In the genomic region with DNA sequence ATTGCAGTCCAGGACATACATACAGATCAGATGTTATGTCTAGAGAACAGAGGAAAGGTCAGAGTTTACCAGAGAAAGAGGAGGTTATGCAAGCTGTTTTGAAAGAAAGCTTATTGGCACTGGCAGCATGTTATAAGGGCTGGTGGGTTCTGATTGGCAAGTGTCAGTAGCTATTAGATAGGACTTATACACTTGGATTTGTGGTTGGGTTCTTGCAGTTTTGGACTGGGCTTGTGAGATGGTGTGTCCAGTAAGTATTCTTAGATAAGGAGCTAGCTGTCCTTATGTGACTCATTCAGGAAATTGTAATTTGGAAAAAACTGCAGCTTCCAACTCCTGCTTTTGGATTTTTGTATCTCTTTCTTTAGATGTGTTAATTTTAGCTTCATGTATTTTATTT, we compare ENCODE assay signal across 21 cellular contexts.
A peak's percentile ranks its signal among the peaks of the same experiment; 100 is the strongest.
DNase-seq lines count a peak whose midpoint lies in the region; ATAC-seq, FAIRE-seq and TF ChIP-seq lines count a peak whose summit lies in the region.
"Had no signal": no experiment of that assay in that cellular context is flagged by ENCODE, and none has a peak within 500 bp of the region (broad histone marks: within the 10 kb centered on the region; RNA-seq: fewer than 3 reads in every experiment).

No MANE protein-coding gene starts in this region.

- TF ChIP-seq CTCF in bronchial epithelial cell (IDR thresholded peaks at IDR 0.05; ENCODE audit: insufficient read depth, low read length, severe bottlenecking) (no peak), pancreas (IDR thresholded peaks at IDR 0.05) (no peak)

- DNase-seq in EH (ENCODE audit: low read depth) (peak; percentile 32), NCI-H226 (peak; percentile 72), bronchial epithelial cell (ENCODE audit: low read depth) (peak; percentile 22), left lobe of liver (ENCODE audit: low spot score) (no peak), NCI-H2081 (lab: John Stamatoyannopoulos, UW) (no peak), pancreas (no peak)
- no peak for DNase-seq in activated CD4-positive, alpha-beta T cell treated with anti-CD3 and anti-CD28 coated beads for 4 hours
- DNase-seq: CD8-positive, alpha-beta memory T cell; DND-41; GF-D8; GM23248; HCEC 1CT; KG1; NCI-H187; NCI-H69; SJCRH30 had no signal

- no peaks in the 10 kb centered on the region for H3K27me3 ChIP-seq in bronchial epithelial cell (ENCODE audit: control insufficient read depth, insufficient read depth, low read length)
- H3K27me3 ChIP-seq in pancreas: no peaks in the 10 kb centered on the region
- H3K27me3 ChIP-seq: BLaER1 treated with 17β-estradiol and CSF1 and Interleukin-3, amounts not matched to agents 10 nM and 100 nM had no signal

- H3K27ac ChIP-seq in pancreas: no peak overlapping the region
- H3K27ac ChIP-seq: A549, GM23248, SJCRH30 had no signal

- intact Hi-C loops in pancreas (cut with DNase I): no loop called here

- H3K36me3 ChIP-seq in bronchial epithelial cell (ENCODE audit: control insufficient read depth, insufficient read depth, low read length) (no peaks in the 10 kb centered on the region), pancreas (no peaks in the 10 kb centered on the region)
- H3K36me3 ChIP-seq: BLaER1 treated with 17β-estradiol and CSF1 and Interleukin-3, amounts not matched to agents 10 nM and 100 nM; SJCRH30 had no signal

- FAIRE-seq in bronchial epithelial cell (lab: Jason Lieb, UNC) (no peak), pancreas (lab: Jason Lieb, UNC) (no peak)
- FAIRE-seq: A549, GM12891, GM18507 had no signal

- H3K9me3 ChIP-seq in pancreas: no peaks in the 10 kb centered on the region

- ATAC-seq in left lobe of liver (peak; percentile 26), pancreas (no peak), HG02623 (IDR thresholded peaks at IDR 0.05; ENCODE audit: unreplicated experiment) (no peak)
- ATAC-seq: A549 had no signal

- H3K4me1 ChIP-seq in pancreas: peaks cover 3 to 12% (median 9%) of the 10 kb centered on the region in 3 donors
- H3K4me1 ChIP-seq: SJCRH30 had no signal

- no peak overlapping the region for H3K4me3 ChIP-seq in bronchial epithelial cell (ENCODE audit: low read depth, low read length)
- H3K4me3 ChIP-seq in pancreas: no peak overlapping the region
- H3K4me3 ChIP-seq: A549; BLaER1 treated with 17β-estradiol and CSF1 and Interleukin-3, amounts not matched to agents 10 nM and 100 nM; GM23248; SJCRH30 had no signal

Comparison
In these comparisons a context has a peak if more than half of its experiments do, and no peak if none do; other contexts are left out.
1. DNase-seq: peak in EH (single experiment), NCI-H226 (single experiment) and bronchial epithelial cell (single experiment); none in left lobe of liver (single experiment), NCI-H2081 (0 of 2), pancreas (0 of 6) and activated CD4-positive, alpha-beta T cell treated with anti-CD3 and anti-CD28 coated beads for 4 hours (0 of 2).